In the genomic region with DNA sequence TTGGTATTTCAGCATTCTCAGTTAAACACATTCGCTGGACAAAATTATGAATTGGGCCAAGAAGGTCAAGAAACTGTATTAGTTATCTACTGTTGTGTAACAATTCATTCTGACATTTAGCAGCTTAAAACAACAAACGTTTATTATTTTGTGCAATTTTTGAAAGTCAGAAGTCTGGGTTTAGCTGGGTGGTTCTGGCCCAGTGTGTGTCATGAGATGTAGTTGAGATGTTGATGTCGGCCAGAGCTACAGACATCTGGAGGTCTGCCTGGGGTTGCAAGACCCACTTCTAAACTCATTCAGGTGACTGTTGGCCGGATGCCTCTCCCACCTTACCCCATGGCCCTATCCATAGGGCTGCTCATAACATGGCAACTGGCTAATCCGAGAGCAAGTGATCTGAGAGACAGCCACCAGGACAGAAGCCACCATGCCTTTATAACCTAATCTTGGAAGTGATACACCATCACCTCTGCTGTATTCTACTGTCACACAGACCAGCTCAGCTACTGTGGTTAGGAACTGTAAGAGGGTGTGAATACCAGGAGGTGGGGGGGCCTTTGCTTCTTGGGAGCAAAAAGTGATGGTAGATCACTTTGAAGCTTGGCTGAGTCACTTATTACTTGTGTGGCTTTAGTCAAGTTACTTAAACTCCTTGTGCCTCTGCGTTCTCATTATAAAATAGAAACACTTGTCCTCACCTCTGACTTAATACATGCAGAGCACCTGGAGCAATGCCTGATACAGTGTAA, we compare ENCODE assay signal across 19 cellular contexts.
DNase-seq lines count a peak whose midpoint lies in the region; ATAC-seq lines count a peak whose summit lies in the region.
"Had no signal": no experiment of that assay in that cellular context is flagged by ENCODE, and none has a peak within 500 bp of the region (broad histone marks: within the 10 kb centered on the region; RNA-seq: fewer than 3 reads in every experiment).

No MANE protein-coding gene starts in this region.

- peak; percentile 85 for ATAC-seq in activated CD4-positive, alpha-beta T cell treated with anti-CD3 and anti-CD28 coated beads for 36 hours
- ATAC-seq in activated naive CD8-positive, alpha-beta T cell treated with anti-CD3 and anti-CD28 coated beads, Interleukin-2, amount 10 ng/mL, durations not matched to agents 7 days and 5 days (ENCODE audit: low read depth), result peak; percentile 33
- ATAC-seq: A549; effector memory CD8-positive, alpha-beta T cell; HepG2; T-cell had no signal

- peak; percentile 74 for DNase-seq in activated CD4-positive, alpha-beta T cell treated with anti-CD3 and anti-CD28 coated beads for 36 hours
- no peak for DNase-seq in activated CD4-positive, alpha-beta T cell treated with anti-CD3 and anti-CD28 coated beads, Interleukin-2, amount 10 ng/mL, durations not matched to agents 7 days and 5 days
- DNase-seq in activated naive CD8-positive, alpha-beta T cell treated with anti-CD3 and anti-CD28 coated beads, Interleukin-2, amount 10 ng/mL, durations not matched to agents 7 days and 5 days, result no peak
- DNase-seq in stimulated activated CD4-positive, alpha-beta T cell treated with anti-CD3 and anti-CD28 coated beads, Interleukin-2, amount 100 ng/mL, for 48 hours, result peak; percentile 6 to 30
- no peak for DNase-seq in CD8-positive, alpha-beta memory T cell
- DNase-seq in COR-L47 (lab: John Stamatoyannopoulos, UW) (no peak), mucosa of gallbladder (ENCODE audit: low spot score) (no peak)
- DNase-seq: activated B cell treated with CpG ODN at 0.5 μM for 24 hours; CD4-positive, CD25-positive, alpha-beta regulatory T cell; central memory CD4-positive, alpha-beta T cell; effector memory CD8-positive, alpha-beta T cell; HCEC 1CT; MM.1S; NCI-H2081 treated with DMSO at 0.1 percent for 48 hours; NCI-H774; T-cell had no signal

- CTCF ChIA-PET in activated CD4-positive, alpha-beta T cell treated with anti-CD3 and anti-CD28 coated beads for 36 hours (lab: Charles Lee), result interaction anchor here (0.6 to 1.9 kb wide), 4 partner anchors 10 to 24 kb away, joined by 3 to 7 read pairs (median 3); no protein-coding TSS in a partner anchor
- CTCF ChIA-PET in activated CD4-positive, alpha-beta T cell treated with anti-CD3 and anti-CD28 coated beads, Interleukin-2, amount 10 ng/mL, durations not matched to agents 7 days and 5 days (lab: Charles Lee), result interaction anchor here (0.6 kb wide), 1 partner anchor 578 kb away, joined by 3 read pairs; no protein-coding TSS in a partner anchor
- CTCF ChIA-PET in CD8-positive, alpha-beta memory T cell (lab: Charles Lee), result no interaction called here

- no peaks in the 10 kb centered on the region for H3K9me3 ChIP-seq in HUES6 (ENCODE audit: control insufficient read depth, insufficient read depth, low read depth, low read length)
- H3K9me3 ChIP-seq in CD8-positive, alpha-beta memory T cell (ENCODE audit: low read length), result no peaks in the 10 kb centered on the region
- H3K9me3 ChIP-seq: A549 had no signal

- no peaks in the 10 kb centered on the region for H3K36me3 ChIP-seq in HUES6 (ENCODE audit: control insufficient read depth, insufficient read depth, low read length)
- no peaks in the 10 kb centered on the region for H3K36me3 ChIP-seq in CD8-positive, alpha-beta memory T cell (ENCODE audit: insufficient read depth, low read length)

- H3K4me3 Mint-ChIP-seq in activated CD4-positive, alpha-beta T cell treated with anti-CD3 and anti-CD28 coated beads for 36 hours, result no peak overlapping the region
- H3K4me3 Mint-ChIP-seq in activated CD4-positive, alpha-beta T cell treated with anti-CD3 and anti-CD28 coated beads, Interleukin-2, amount 10 ng/mL, durations not matched to agents 7 days and 5 days, result no peak overlapping the region
- H3K4me3 Mint-ChIP-seq in activated naive CD8-positive, alpha-beta T cell treated with anti-CD3 and anti-CD28 coated beads, Interleukin-2, amount 10 ng/mL, durations not matched to agents 7 days and 5 days, result no peak overlapping the region
- no peak overlapping the region for H3K4me3 Mint-ChIP-seq in CD8-positive, alpha-beta memory T cell
- H3K4me3 Mint-ChIP-seq: activated B cell treated with CpG ODN at 0.5 μM for 24 hours; CD4-positive, CD25-positive, alpha-beta regulatory T cell; effector memory CD8-positive, alpha-beta T cell; T-cell had no signal

- H3K27ac ChIP-seq in HUES6 (ENCODE audit: low read depth, low read length), result peak overlapping the region; percentile 72
- H3K27ac ChIP-seq in CD8-positive, alpha-beta memory T cell (ENCODE audit: low read depth, low read length), result no peak overlapping the region
- H3K27ac ChIP-seq: A549 had no signal

- no peaks in the 10 kb centered on the region for H3K9me3 Mint-ChIP-seq in activated CD4-positive, alpha-beta T cell treated with anti-CD3 and anti-CD28 coated beads for 36 hours (ENCODE audit: low read depth)
- H3K9me3 Mint-ChIP-seq in activated CD4-positive, alpha-beta T cell treated with anti-CD3 and anti-CD28 coated beads, Interleukin-2, amount 10 ng/mL, durations not matched to agents 7 days and 5 days, result no peaks in the 10 kb centered on the region
- no peaks in the 10 kb centered on the region for H3K9me3 Mint-ChIP-seq in activated naive CD8-positive, alpha-beta T cell treated with anti-CD3 and anti-CD28 coated beads, Interleukin-2, amount 10 ng/mL, durations not matched to agents 7 days and 5 days
- no peaks in the 10 kb centered on the region for H3K9me3 Mint-ChIP-seq in CD8-positive, alpha-beta memory T cell
- H3K9me3 Mint-ChIP-seq: activated B cell treated with CpG ODN at 0.5 μM for 24 hours; CD4-positive, CD25-positive, alpha-beta regulatory T cell; effector memory CD8-positive, alpha-beta T cell; T-cell had no signal

- H3K4me1 ChIP-seq in HUES6 (ENCODE audit: control insufficient read depth, insufficient read depth, low read length), result peaks cover 62% of the 10 kb centered on the region
- H3K4me1 ChIP-seq in CD8-positive, alpha-beta memory T cell (ENCODE audit: insufficient read depth, low read length), result no peaks in the 10 kb centered on the region
- H3K4me1 ChIP-seq: A549 had no signal

- peaks cover 40% of the 10 kb centered on the region for H3K4me1 Mint-ChIP-seq in activated CD4-positive, alpha-beta T cell treated with anti-CD3 and anti-CD28 coated beads for 36 hours
- H3K4me1 Mint-ChIP-seq in activated CD4-positive, alpha-beta T cell treated with anti-CD3 and anti-CD28 coated beads, Interleukin-2, amount 10 ng/mL, durations not matched to agents 7 days and 5 days, result peaks cover 10% of the 10 kb centered on the region
- peaks cover 3% of the 10 kb centered on the region for H3K4me1 Mint-ChIP-seq in activated naive CD8-positive, alpha-beta T cell treated with anti-CD3 and anti-CD28 coated beads, Interleukin-2, amount 10 ng/mL, durations not matched to agents 7 days and 5 days
- peaks cover 0 to 8% (median 3%) of the 10 kb centered on the region in 3 donors for H3K4me1 Mint-ChIP-seq in CD8-positive, alpha-beta memory T cell
- H3K4me1 Mint-ChIP-seq: T-cell had no signal

- peak overlapping the region; percentile 6 for H3K9ac ChIP-seq in HUES6 (ENCODE audit: low read length)

- H3K27ac Mint-ChIP-seq in activated CD4-positive, alpha-beta T cell treated with anti-CD3 and anti-CD28 coated beads for 36 hours, result peak overlapping the region; percentile 2
- H3K27ac Mint-ChIP-seq in activated CD4-positive, alpha-beta T cell treated with anti-CD3 and anti-CD28 coated beads, Interleukin-2, amount 10 ng/mL, durations not matched to agents 7 days and 5 days, result no peak overlapping the region
- no peak overlapping the region for H3K27ac Mint-ChIP-seq in activated naive CD8-positive, alpha-beta T cell treated with anti-CD3 and anti-CD28 coated beads, Interleukin-2, amount 10 ng/mL, durations not matched to agents 7 days and 5 days
- H3K27ac Mint-ChIP-seq in CD8-positive, alpha-beta memory T cell, result no peak overlapping the region
- H3K27ac Mint-ChIP-seq: activated B cell treated with CpG ODN at 0.5 μM for 24 hours; CD4-positive, CD25-positive, alpha-beta regulatory T cell; effector memory CD8-positive, alpha-beta T cell; T-cell had no signal

- no peaks in the 10 kb centered on the region for H3K36me3 Mint-ChIP-seq in activated CD4-positive, alpha-beta T cell treated with anti-CD3 and anti-CD28 coated beads for 36 hours (ENCODE audit: low read depth)
- H3K36me3 Mint-ChIP-seq in activated CD4-positive, alpha-beta T cell treated with anti-CD3 and anti-CD28 coated beads, Interleukin-2, amount 10 ng/mL, durations not matched to agents 7 days and 5 days (ENCODE audit: low read depth), result no peaks in the 10 kb centered on the region
- no peaks in the 10 kb centered on the region for H3K36me3 Mint-ChIP-seq in activated naive CD8-positive, alpha-beta T cell treated with anti-CD3 and anti-CD28 coated beads, Interleukin-2, amount 10 ng/mL, durations not matched to agents 7 days and 5 days
- H3K36me3 Mint-ChIP-seq in CD8-positive, alpha-beta memory T cell, result no peaks in the 10 kb centered on the region
- H3K36me3 Mint-ChIP-seq: CD4-positive, CD25-positive, alpha-beta regulatory T cell; T-cell had no signal

- H3K27me3 Mint-ChIP-seq in activated CD4-positive, alpha-beta T cell treated with anti-CD3 and anti-CD28 coated beads for 36 hours, result peaks cover 3% of the 10 kb centered on the region
- H3K27me3 Mint-ChIP-seq in activated CD4-positive, alpha-beta T cell treated with anti-CD3 and anti-CD28 coated beads, Interleukin-2, amount 10 ng/mL, durations not matched to agents 7 days and 5 days, result no peaks in the 10 kb centered on the region
- peaks cover 2% of the 10 kb centered on the region for H3K27me3 Mint-ChIP-seq in activated naive CD8-positive, alpha-beta T cell treated with anti-CD3 and anti-CD28 coated beads, Interleukin-2, amount 10 ng/mL, durations not matched to agents 7 days and 5 days
- H3K27me3 Mint-ChIP-seq in CD8-positive, alpha-beta memory T cell, result peaks cover 0 to 1% of the 10 kb centered on the region in 2 donors
- H3K27me3 Mint-ChIP-seq: activated B cell treated with CpG ODN at 0.5 μM for 24 hours; effector memory CD8-positive, alpha-beta T cell; T-cell had no signal

- peak overlapping the region; percentile 21; the same call in 1 of the 2 replicates for H3K4me3 ChIP-seq in HUES6 (ENCODE audit: low read depth, low read length)
- H3K4me3 ChIP-seq in CD8-positive, alpha-beta memory T cell (ENCODE audit: low read length), result no peak overlapping the region
- H3K4me3 ChIP-seq: A549 had no signal

- POLR2A ChIA-PET in activated CD4-positive, alpha-beta T cell treated with anti-CD3 and anti-CD28 coated beads for 36 hours (lab: Charles Lee), result interaction anchor here (1.2 kb wide), 1 partner anchor 10 kb away, joined by 4 read pairs; no protein-coding TSS in a partner anchor
- POLR2A ChIA-PET in activated CD4-positive, alpha-beta T cell treated with anti-CD3 and anti-CD28 coated beads, Interleukin-2, amount 10 ng/mL, durations not matched to agents 7 days and 5 days (lab: Charles Lee), result interaction anchor here (0.6 to 1.0 kb wide), 2 partner anchors 183 to 217 kb away, joined by 3 read pairs; a partner anchor contains a TSS
- POLR2A ChIA-PET in activated naive CD8-positive, alpha-beta T cell treated with anti-CD3 and anti-CD28 coated beads, Interleukin-2, amount 10 ng/mL, durations not matched to agents 7 days and 5 days (lab: Charles Lee), result no interaction called here
- POLR2A ChIA-PET in CD8-positive, alpha-beta memory T cell (lab: Charles Lee), result no interaction called here

- H3K27me3 ChIP-seq in HUES6 (ENCODE audit: control insufficient read depth, insufficient read depth, low read length), result no peaks in the 10 kb centered on the region
- H3K27me3 ChIP-seq in CD8-positive, alpha-beta memory T cell (ENCODE audit: insufficient read depth, low read length, poor library complexity, severe bottlenecking), result no peaks in the 10 kb centered on the region

- intact Hi-C loops in activated CD4-positive, alpha-beta T cell treated with anti-CD3 and anti-CD28 coated beads for 36 hours (cut with DNase I, micrococcal nuclease), result loop anchor here (5.0 to 10.0 kb wide), 3 partner anchors 197 to 1103 kb away; no protein-coding TSS in a partner anchor

Comparison
In these comparisons a context has a peak if more than half of its experiments do, and no peak if none do; other contexts are left out.
1. DNase-seq: peak in activated CD4-positive, alpha-beta T cell treated with anti-CD3 and anti-CD28 coated beads for 36 hours (single experiment) and stimulated activated CD4-positive, alpha-beta T cell treated with anti-CD3 and anti-CD28 coated beads, Interleukin-2, amount 100 ng/mL, for 48 hours (2 of 2); none in activated CD4-positive, alpha-beta T cell treated with anti-CD3 and anti-CD28 coated beads, Interleukin-2, amount 10 ng/mL, durations not matched to agents 7 days and 5 days (single experiment), activated naive CD8-positive, alpha-beta T cell treated with anti-CD3 and anti-CD28 coated beads, Interleukin-2, amount 10 ng/mL, durations not matched to agents 7 days and 5 days (single experiment), CD8-positive, alpha-beta memory T cell (0 of 5), COR-L47 (single experiment) and mucosa of gallbladder (single experiment).
2. POLR2A ChIA-PET loops: an anchor here in activated CD4-positive, alpha-beta T cell treated with anti-CD3 and anti-CD28 coated beads for 36 hours (1.2 kb wide) and activated CD4-positive, alpha-beta T cell treated with anti-CD3 and anti-CD28 coated beads, Interleukin-2, amount 10 ng/mL, durations not matched to agents 7 days and 5 days (0.6 to 1.0 kb wide); none called in activated naive CD8-positive, alpha-beta T cell treated with anti-CD3 and anti-CD28 coated beads, Interleukin-2, amount 10 ng/mL, durations not matched to agents 7 days and 5 days and CD8-positive, alpha-beta memory T cell.